Comparison of ENCODE assay signal across 11 cellular contexts in the genomic region with DNA sequence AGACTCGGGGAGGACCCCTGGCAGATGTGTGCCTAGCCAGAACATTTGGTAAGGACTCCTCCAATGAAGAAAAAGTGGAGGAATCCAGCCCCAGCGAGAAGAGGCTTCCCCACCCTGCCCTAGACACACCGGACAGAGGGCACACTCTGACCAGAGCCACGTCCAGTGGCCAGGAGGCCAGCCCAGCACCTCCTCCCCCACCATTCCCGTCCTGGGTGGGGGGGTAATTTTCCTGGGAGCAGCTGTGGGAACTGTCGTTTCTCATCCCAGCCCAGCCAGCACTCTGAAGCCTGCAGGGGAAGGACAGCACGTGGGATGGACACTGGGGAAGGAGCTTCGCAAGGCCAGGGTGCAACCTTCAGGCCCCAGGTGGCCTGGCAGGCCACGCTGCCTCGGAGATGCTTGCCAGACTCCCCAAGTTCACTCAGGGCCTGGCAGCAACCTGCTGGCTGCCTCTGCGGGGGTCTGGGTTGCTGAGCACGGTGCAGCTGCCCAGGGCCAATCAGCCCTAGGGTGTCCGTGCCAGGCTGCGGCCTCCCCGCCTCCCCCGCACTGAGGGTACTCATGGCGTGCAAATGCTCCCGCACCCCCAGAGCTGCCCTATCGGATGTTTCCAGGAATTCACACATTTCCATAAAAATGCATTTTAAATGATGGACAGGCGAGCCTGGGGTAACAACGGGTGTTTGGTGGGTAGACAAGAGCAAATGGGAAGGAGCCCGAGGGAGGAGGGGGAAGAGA. TPM values are rescaled to one million over a fixed set of nuclear protein-coding genes. Genes with fewer than 3 reads are reported as not detected.
DNase-seq lines count a peak whose midpoint lies in the region; ATAC-seq and TF ChIP-seq lines count a peak whose summit lies in the region.
"Had no signal": no experiment of that assay in that cellular context is flagged by ENCODE, and none has a peak within 500 bp of the region (broad histone marks: within the 10 kb centered on the region; RNA-seq: fewer than 3 reads in every experiment).

No MANE protein-coding gene starts in this region.

- no peaks in the 10 kb centered on the region for H3K9me3 Mint-ChIP-seq in activated CD8-positive, alpha-beta T cell treated with anti-CD3 and anti-CD28 coated beads for 36 hours

- peaks cover 74% of the 10 kb centered on the region for H3K27me3 Mint-ChIP-seq in activated CD8-positive, alpha-beta T cell treated with anti-CD3 and anti-CD28 coated beads for 36 hours

- peaks cover 5% of the 10 kb centered on the region for H3K4me1 Mint-ChIP-seq in activated CD8-positive, alpha-beta T cell treated with anti-CD3 and anti-CD28 coated beads for 36 hours (ENCODE audit: low read depth)

- H3K36me3 Mint-ChIP-seq in activated CD8-positive, alpha-beta T cell treated with anti-CD3 and anti-CD28 coated beads for 36 hours (ENCODE audit: low read depth): no peaks in the 10 kb centered on the region

- no peak overlapping the region for H3K27ac Mint-ChIP-seq in activated CD8-positive, alpha-beta T cell treated with anti-CD3 and anti-CD28 coated beads for 36 hours

- H3K9me3 ChIP-seq in right cardiac atrium (ENCODE audit: control insufficient read depth, low read length) (no peaks in the 10 kb centered on the region), upper lobe of right lung (no peaks in the 10 kb centered on the region)

- peak overlapping the region; percentile 2 for H3K4me3 Mint-ChIP-seq in activated CD8-positive, alpha-beta T cell treated with anti-CD3 and anti-CD28 coated beads for 36 hours

- TF ChIP-seq CTCF in activated CD8-positive, alpha-beta T cell treated with anti-CD3 and anti-CD28 coated beads for 36 hours (IDR thresholded peaks at IDR 0.05): no peak
- TF ChIP-seq CTCF in upper lobe of right lung (IDR thresholded peaks at IDR 0.05): no peak

- DNase-seq in right cardiac atrium (no peak), Right ventricle myocardium inferior (ENCODE audit: missing footprints) (no peak), myocyte (ENCODE audit: low read depth) (peak; percentile 45), upper lobe of right lung (peak; percentile 52), amniotic stem cell (lab: John Stamatoyannopoulos, UW) (no peak)
- DNase-seq in activated CD8-positive, alpha-beta T cell treated with anti-CD3 and anti-CD28 coated beads for 36 hours: no peak
- DNase-seq: left cardiac atrium, NCI-H1105, NCI-H510A treated with DMSO at 0.1 percent for 48 hours had no signal

- intact Hi-C loops in right cardiac atrium (cut with DNase I): no loop called here
- intact Hi-C loops in Right ventricle myocardium inferior (cut with DNase I): loop anchor here (10.0 kb wide), 1 partner anchor 59 kb away; no protein-coding TSS in a partner anchor
- intact Hi-C loops in activated CD8-positive, alpha-beta T cell treated with anti-CD3 and anti-CD28 coated beads for 36 hours (cut with micrococcal nuclease): loop anchor here (5.0 kb wide), 2 partner anchors 76 to 79 kb away; no protein-coding TSS in a partner anchor
- intact Hi-C loops in upper lobe of right lung (cut with DNase I): no loop called here

- H3K4me1 ChIP-seq in right cardiac atrium (ENCODE audit: control insufficient read depth, insufficient read depth, low read length): peaks cover 2% of the 10 kb centered on the region
- peaks cover 20% of the 10 kb centered on the region for H3K4me1 ChIP-seq in upper lobe of right lung

- ATAC-seq in right cardiac atrium: no peak
- no peak for ATAC-seq in Right ventricle myocardium inferior
- ATAC-seq in activated CD8-positive, alpha-beta T cell treated with anti-CD3 and anti-CD28 coated beads for 36 hours: no peak
- no peak for ATAC-seq in upper lobe of right lung
- no peak for ATAC-seq in HG03196 (IDR thresholded peaks at IDR 0.05; ENCODE audit: unreplicated experiment)
- ATAC-seq in HG03175 (IDR thresholded peaks at IDR 0.05; ENCODE audit: unreplicated experiment): no peak
- ATAC-seq: left cardiac atrium had no signal

- CTCF ChIA-PET in activated CD8-positive, alpha-beta T cell treated with anti-CD3 and anti-CD28 coated beads for 36 hours (lab: Charles Lee): interaction anchor here (1.2 kb wide), 1 partner anchor 13 kb away, joined by 3 read pairs; no protein-coding TSS in a partner anchor

- H3K27me3 ChIP-seq in right cardiac atrium (ENCODE audit: control insufficient read depth, insufficient read depth) (no peaks in the 10 kb centered on the region), upper lobe of right lung (peaks cover 93% of the 10 kb centered on the region)

- POLR2A ChIA-PET in activated CD8-positive, alpha-beta T cell treated with anti-CD3 and anti-CD28 coated beads for 36 hours (lab: Charles Lee): interaction anchor here (0.9 kb wide), 1 partner anchor 55 kb away, joined by 3 read pairs; no protein-coding TSS in a partner anchor

- no peaks in the 10 kb centered on the region for H3K36me3 ChIP-seq in upper lobe of right lung

- H3K4me3 ChIP-seq in right cardiac atrium (ENCODE audit: low read length): peak overlapping the region; percentile 82
- no peak overlapping the region for H3K4me3 ChIP-seq in upper lobe of right lung

- H3K27ac ChIP-seq in right cardiac atrium (ENCODE audit: low read length) (no peak overlapping the region), upper lobe of right lung (no peak overlapping the region)

- 8% methylated on average over 22 of the region's 22 CpGs for WGBS in right cardiac atrium

RNA-seq across cellular contexts. Expression of a gene that starts 2.0 kb away (rescaled TPM):
- total RNA-seq in right cardiac atrium: under 1 TPM in 2 of 4 donors, not detected in 2; 0.11 to 0.35 TPM
- polyA plus RNA-seq in right cardiac atrium: 0.16 TPM
- 0.11 TPM for total RNA-seq in Right ventricle myocardium inferior
- not detected for total RNA-seq in activated CD8-positive, alpha-beta T cell treated with anti-CD3 and anti-CD28 coated beads for 36 hours
- total RNA-seq in myocyte: 0.91 and 1.7 TPM in 2 replicates
- polyA plus RNA-seq in myocyte (2012): 0.82 TPM
- not detected for total RNA-seq in upper lobe of right lung

Comparison
In these comparisons a context has a peak if more than half of its experiments do, and no peak if none do; other contexts are left out.
1. intact Hi-C loops: an anchor here in Right ventricle myocardium inferior (10.0 kb wide) and activated CD8-positive, alpha-beta T cell treated with anti-CD3 and anti-CD28 coated beads for 36 hours (5.0 kb wide); none called in right cardiac atrium and upper lobe of right lung.
2. DNase-seq: peak in myocyte (single experiment) and upper lobe of right lung (single experiment); none in right cardiac atrium (0 of 3), Right ventricle myocardium inferior (single experiment), activated CD8-positive, alpha-beta T cell treated with anti-CD3 and anti-CD28 coated beads for 36 hours (single experiment) and amniotic stem cell (single experiment).